9 cellular contexts compared by ENCODE assay signal in the genomic region with DNA sequence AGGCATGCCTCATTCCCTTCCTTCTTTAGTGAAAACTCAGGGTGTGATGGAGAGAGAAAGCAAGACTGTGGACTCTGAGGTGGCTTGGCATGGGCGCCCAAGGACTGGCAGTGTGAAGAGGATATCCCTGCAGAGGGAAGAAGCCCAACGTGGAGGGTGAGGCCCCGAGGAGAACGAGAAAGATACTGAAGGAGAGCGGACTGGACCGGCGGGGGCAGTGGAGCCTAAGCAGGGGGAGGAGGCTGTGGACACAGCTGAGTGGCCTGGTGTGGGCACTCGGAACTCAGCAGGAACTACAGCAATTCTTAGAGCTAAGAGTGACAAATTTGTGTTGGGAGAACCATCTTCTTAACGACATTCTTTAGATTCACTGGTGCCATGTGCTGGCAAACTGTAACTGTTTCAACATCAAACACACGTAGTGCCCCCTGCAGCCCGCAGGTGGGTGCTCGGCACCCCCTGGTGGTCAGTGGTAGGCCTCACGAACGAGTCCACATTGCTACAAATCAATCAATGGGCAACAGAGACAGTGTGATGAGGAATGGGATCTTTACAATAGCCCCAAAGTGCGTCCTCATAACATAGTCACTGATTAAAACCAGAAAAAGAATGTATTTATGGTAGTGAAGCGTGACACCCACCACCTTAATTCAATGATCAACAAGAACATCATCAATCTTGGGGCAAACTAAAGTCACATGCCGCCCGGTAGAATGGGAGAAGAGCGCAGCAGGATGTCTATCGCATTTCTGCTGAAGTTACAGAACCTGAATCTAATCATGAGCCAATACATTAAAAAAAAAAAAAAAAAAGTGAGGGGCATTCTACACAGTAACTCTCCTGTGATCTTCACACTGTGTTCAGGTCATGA. TPM values are rescaled to one million over a fixed set of nuclear protein-coding genes. Genes with fewer than 3 reads are reported as not detected.
DNase-seq lines count a peak whose midpoint lies in the region; ATAC-seq and TF ChIP-seq lines count a peak whose summit lies in the region.
"Had no signal": no experiment of that assay in that cellular context is flagged by ENCODE, and none has a peak within 500 bp of the region (broad histone marks: within the 10 kb centered on the region; RNA-seq: fewer than 3 reads in every experiment).

No MANE protein-coding gene starts in this region.

- no peak overlapping the region for H2BK12ac ChIP-seq in neuronal stem cell (ENCODE audit: low read length)

- H3K79me1 ChIP-seq in neuronal stem cell (ENCODE audit: low read depth, low read length), result no peaks in the 10 kb centered on the region

- CTCF ChIA-PET in HEK293 (lab: Yijun Ruan, JAX), result interaction anchor here (0.5 to 1.3 kb wide), 11 partner anchors 14 to 267 kb away, joined by 3 to 6 read pairs (median 4); no protein-coding TSS in a partner anchor

- H3K4me3 ChIP-seq in HEK293 (ENCODE audit: low read depth, low read length), result no peak overlapping the region
- no peak overlapping the region for H3K4me3 ChIP-seq in endodermal cell (ENCODE audit: low read length)
- no peak overlapping the region for H3K4me3 ChIP-seq in neuronal stem cell (ENCODE audit: low read length in 2 of 2)

- no peak overlapping the region for H3K4me3 Mint-ChIP-seq in endodermal cell

- peaks cover 16% of the 10 kb centered on the region for H3K27me3 Mint-ChIP-seq in endodermal cell (ENCODE audit: insufficient read depth)

- H4K8ac ChIP-seq in neuronal stem cell (ENCODE audit: low read depth, low read length), result no peak overlapping the region

- peak; percentile 60 for TF ChIP-seq CTCF in HEK293 (tag by site-specific recombination; IDR thresholded peaks at IDR 0.05)
- peak; percentile 95 for TF ChIP-seq CTCF in endodermal cell (conservative IDR thresholded peaks at IDR 0.05)

- no peak overlapping the region for H3K14ac ChIP-seq in neuronal stem cell (ENCODE audit: low read length)

- DNase-seq in DMS114 treated with DMSO at 0.1 percent for 48 hours (lab: John Stamatoyannopoulos, UW; ENCODE audit: unreplicated experiment) (peak; percentile 14), SW480 (ENCODE audit: low spot score) (peak; percentile 23), endodermal cell (peak; percentile 86), neuronal stem cell (ENCODE audit: low spot score) (peak; percentile 3), NCI-H2107 treated with DMSO at 0.1 percent for 48 hours (lab: John Stamatoyannopoulos, UW; ENCODE audit: unreplicated experiment) (no peak), hippocampal formation (lab: John Stamatoyannopoulos, UW) (no peak)

- no peak overlapping the region for H2BK15ac ChIP-seq in neuronal stem cell (ENCODE audit: low read length)

- H2BK120ac ChIP-seq in neuronal stem cell (ENCODE audit: low read depth, low read length), result no peak overlapping the region

- WGBS in endodermal cell (ENCODE audit: insufficient coverage in 1 of 2, insufficient read length in 1 of 2), 2 experiments, result 30 to 65% methylated on average over 5 to 19 of the region's 20 CpGs
- WGBS in neuronal stem cell (ENCODE audit: extremely low coverage in 2 of 2, insufficient read length in 2 of 2, insufficient replicate concordance in 1 of 2), 2 donors, result no CpG with 5 or more reads among the region's 20 CpGs

- H3K4me2 ChIP-seq in neuronal stem cell (ENCODE audit: insufficient read depth, low read length, poor library complexity, severe bottlenecking), result no peak overlapping the region

- H3K18ac ChIP-seq in neuronal stem cell (ENCODE audit: low read length), result peak overlapping the region; percentile 55

- H3K4me1 Mint-ChIP-seq in endodermal cell, result no peaks in the 10 kb centered on the region

- no peak overlapping the region for H4K91ac ChIP-seq in neuronal stem cell (ENCODE audit: low read depth, low read length, poor library complexity)

- no peaks in the 10 kb centered on the region for H3K9me3 Mint-ChIP-seq in endodermal cell

- H2AFZ ChIP-seq in neuronal stem cell (ENCODE audit: low read length), result no peak overlapping the region

- no peak overlapping the region for H3K9ac ChIP-seq in endodermal cell (ENCODE audit: extremely low read depth, low read length, poor library complexity, severe bottlenecking)
- H3K9ac ChIP-seq in neuronal stem cell (ENCODE audit: low read depth, low read length, poor library complexity), result no peak overlapping the region

- H3K36me3 Mint-ChIP-seq in endodermal cell (ENCODE audit: low read depth), result no peaks in the 10 kb centered on the region

- H3K9me3 ChIP-seq in HEK293 (ENCODE audit: control insufficient read depth, insufficient read depth, low read depth, low read length) (no peaks in the 10 kb centered on the region), endodermal cell (ENCODE audit: control insufficient read depth, low read length) (no peaks in the 10 kb centered on the region), neuronal stem cell (replicated peaks in 1 of 2; ENCODE audit: control insufficient read depth in 2 of 2, insufficient read depth in 1 of 2, low read depth in 1 of 2, low read length in 2 of 2) (no peaks in the 10 kb centered on the region)

- H3K27ac Mint-ChIP-seq in endodermal cell, result no peak overlapping the region

- no peaks in the 10 kb centered on the region for H3K36me3 ChIP-seq in HEK293 (ENCODE audit: control insufficient read depth in 2 of 2, insufficient read depth in 1 of 2, low read length in 2 of 2)
- H3K36me3 ChIP-seq in endodermal cell (ENCODE audit: control insufficient read depth, insufficient read depth, low read length), result no peaks in the 10 kb centered on the region
- no peaks in the 10 kb centered on the region for H3K36me3 ChIP-seq in neuronal stem cell (replicated peaks in 1 of 2; ENCODE audit: control insufficient read depth in 2 of 2, insufficient read depth in 2 of 2, low read length in 2 of 2)

- peak overlapping the region; percentile 34 for H2AK5ac ChIP-seq in neuronal stem cell (ENCODE audit: low read depth, low read length)

- H3K4me1 ChIP-seq in HEK293 (ENCODE audit: control insufficient read depth, insufficient read depth, low read length) (no peaks in the 10 kb centered on the region), endodermal cell (ENCODE audit: control insufficient read depth, insufficient read depth, low read length) (no peaks in the 10 kb centered on the region), neuronal stem cell (ENCODE audit: control insufficient read depth in 2 of 2, insufficient read depth in 1 of 2, low read depth in 1 of 2, low read length in 2 of 2) (no peaks in the 10 kb centered on the region)

- no peak overlapping the region for H2BK5ac ChIP-seq in neuronal stem cell (ENCODE audit: low read length)

- POLR2A ChIA-PET in HEK293 (lab: Yijun Ruan, JAX), result interaction anchor here (0.5 kb wide), 1 partner anchor 63 kb away, joined by 3 read pairs; no protein-coding TSS in a partner anchor

- H3K4ac ChIP-seq in neuronal stem cell (ENCODE audit: low read length), result no peak overlapping the region

- H3K23ac ChIP-seq in neuronal stem cell (ENCODE audit: low read depth, low read length, poor library complexity), result no peak overlapping the region

- peaks cover 13% of the 10 kb centered on the region for H3K27me3 ChIP-seq in endodermal cell (ENCODE audit: control insufficient read depth, insufficient read depth, low read length, poor library complexity, severe bottlenecking)
- peaks cover 0 to 2% (median 0%) of the 10 kb centered on the region in 3 experiments for H3K27me3 ChIP-seq in neuronal stem cell (ENCODE audit: control insufficient read depth in 3 of 3, insufficient read depth in 3 of 3, low read depth in 1 of 3, low read length in 3 of 3)

- H3K27ac ChIP-seq in HEK293 (ENCODE audit: extremely low read depth, low read depth, low read length) (no peak overlapping the region), endodermal cell (ENCODE audit: low read depth, low read length) (no peak overlapping the region), neuronal stem cell (replicated peaks; ENCODE audit: low read length) (no peak overlapping the region)

- ATAC-seq in HG03442 (IDR thresholded peaks at IDR 0.05; ENCODE audit: unreplicated experiment), result no peak

TF ChIP-seq in HEK293, 187 proteins besides CTCF, POLR2A, EP300 and RAD21:
- no peak for TF ChIP-seq ZNF747 (tag by site-specific recombination; IDR thresholded peaks at IDR 0.05)
- TF ChIP-seq TCF7L2 (IDR thresholded peaks at IDR 0.05; ENCODE audit: borderline replicate concordance, low read depth, low read length), result peak; percentile 26; the same call in 1 of the 2 replicates
- TF ChIP-seq, protein P1, sequence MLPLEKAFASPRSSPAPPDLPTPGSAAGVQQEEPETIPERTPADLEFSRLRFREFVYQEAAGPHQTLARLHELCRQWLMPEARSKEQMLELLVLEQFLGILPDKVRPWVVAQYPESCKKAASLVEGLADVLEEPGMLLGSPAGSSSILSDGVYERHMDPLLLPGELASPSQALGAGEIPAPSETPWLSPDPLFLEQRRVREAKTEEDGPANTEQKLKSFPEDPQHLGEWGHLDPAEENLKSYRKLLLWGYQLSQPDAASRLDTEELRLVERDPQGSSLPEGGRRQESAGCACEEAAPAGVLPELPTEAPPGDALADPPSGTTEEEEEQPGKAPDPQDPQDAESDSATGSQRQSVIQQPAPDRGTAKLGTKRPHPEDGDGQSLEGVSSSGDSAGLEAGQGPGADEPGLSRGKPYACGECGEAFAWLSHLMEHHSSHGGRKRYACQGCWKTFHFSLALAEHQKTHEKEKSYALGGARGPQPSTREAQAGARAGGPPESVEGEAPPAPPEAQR (tag by site-specific recombination; IDR thresholded peaks at IDR 0.05), result no peak
- TF ChIP-seq, protein P2, sequence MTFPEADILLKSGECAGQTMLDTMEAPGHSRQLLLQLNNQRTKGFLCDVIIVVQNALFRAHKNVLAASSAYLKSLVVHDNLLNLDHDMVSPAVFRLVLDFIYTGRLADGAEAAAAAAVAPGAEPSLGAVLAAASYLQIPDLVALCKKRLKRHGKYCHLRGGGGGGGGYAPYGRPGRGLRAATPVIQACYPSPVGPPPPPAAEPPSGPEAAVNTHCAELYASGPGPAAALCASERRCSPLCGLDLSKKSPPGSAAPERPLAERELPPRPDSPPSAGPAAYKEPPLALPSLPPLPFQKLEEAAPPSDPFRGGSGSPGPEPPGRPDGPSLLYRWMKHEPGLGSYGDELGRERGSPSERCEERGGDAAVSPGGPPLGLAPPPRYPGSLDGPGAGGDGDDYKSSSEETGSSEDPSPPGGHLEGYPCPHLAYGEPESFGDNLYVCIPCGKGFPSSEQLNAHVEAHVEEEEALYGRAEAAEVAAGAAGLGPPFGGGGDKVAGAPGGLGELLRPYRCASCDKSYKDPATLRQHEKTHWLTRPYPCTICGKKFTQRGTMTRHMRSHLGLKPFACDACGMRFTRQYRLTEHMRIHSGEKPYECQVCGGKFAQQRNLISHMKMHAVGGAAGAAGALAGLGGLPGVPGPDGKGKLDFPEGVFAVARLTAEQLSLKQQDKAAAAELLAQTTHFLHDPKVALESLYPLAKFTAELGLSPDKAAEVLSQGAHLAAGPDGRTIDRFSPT (tag by site-specific recombination; IDR thresholded peaks at IDR 0.05), result no peak
- peak; percentile 30 for TF ChIP-seq ZNF654 (tag by site-specific recombination; IDR thresholded peaks at IDR 0.05; ENCODE audit: low read depth)

RNA-seq across cellular contexts. Expression of a gene that starts 2.0 kb away (rescaled TPM):
- total RNA-seq in endodermal cell, result not detected
- not detected for polyA plus RNA-seq in endodermal cell (2013, experiment 1 of 2)
- not detected for polyA plus RNA-seq in endodermal cell (2013, experiment 2 of 2)
- not detected for polyA plus RNA-seq in neuronal stem cell (2013, experiment 1 of 2)
- not detected for polyA plus RNA-seq in neuronal stem cell (2013, experiment 2 of 2)
- polyA plus RNA-seq: neural cell had no signal

RNA-seq across cellular contexts. Expression of a gene that starts 48.5 kb away (rescaled TPM):
- not detected for total RNA-seq in endodermal cell
- 0.18 TPM for polyA plus RNA-seq in endodermal cell (2013, experiment 1 of 2)
- 0.37 TPM for polyA plus RNA-seq in endodermal cell (2013, experiment 2 of 2)
- polyA plus RNA-seq in neuronal stem cell (2013, experiment 1 of 2), result 0.13 TPM
- polyA plus RNA-seq in neuronal stem cell (2013, experiment 2 of 2), result 0.06 TPM

Comparison
In these comparisons a context has a peak if more than half of its experiments do, and no peak if none do; other contexts are left out.
1. DNase-seq: peak in DMS114 treated with DMSO at 0.1 percent for 48 hours (single experiment), SW480 (single experiment), endodermal cell (single experiment) and neuronal stem cell (single experiment); none in NCI-H2107 treated with DMSO at 0.1 percent for 48 hours (single experiment) and hippocampal formation (0 of 2).